In the genomic region with DNA sequence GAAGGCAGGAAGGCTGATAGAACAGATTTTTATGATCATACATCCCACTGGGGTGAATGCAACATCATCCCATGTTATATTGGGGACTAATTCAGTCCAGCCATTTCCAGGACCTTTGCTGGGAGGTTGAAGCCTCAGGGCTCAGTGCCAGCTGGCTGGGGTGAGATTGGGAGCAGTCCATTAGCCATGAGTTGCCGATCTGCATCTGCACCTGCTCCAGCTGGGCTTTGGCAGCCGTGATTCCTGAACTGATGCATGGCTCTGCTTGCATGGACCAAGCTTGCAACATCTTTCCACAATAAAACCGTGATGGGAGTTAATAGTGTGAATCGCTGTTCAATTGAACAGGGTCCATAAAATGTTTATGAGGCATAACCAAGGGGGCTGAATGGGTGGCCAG, we compare ENCODE assay signal across 15 cellular contexts.
DNase-seq lines count a peak whose midpoint lies in the region; ATAC-seq and TF ChIP-seq lines count a peak whose summit lies in the region.
"Had no signal": no experiment of that assay in that cellular context is flagged by ENCODE, and none has a peak within 500 bp of the region (broad histone marks: within the 10 kb centered on the region; RNA-seq: fewer than 3 reads in every experiment).

No MANE protein-coding gene starts in this region.

- H3K4me3 Mint-ChIP-seq in mesothelial cell of epicardium (no peak overlapping the region), Caco-2 (ENCODE audit: unreplicated experiment) (no peak overlapping the region)
- H3K4me3 Mint-ChIP-seq: HFFc6, nephron had no signal

- H3K4me3 ChIP-seq in right atrium auricular region (no peak overlapping the region), heart right ventricle (no peak overlapping the region), Caco-2 (ENCODE audit: low read depth, low read length) (no peak overlapping the region)
- H3K4me3 ChIP-seq: transverse colon had no signal

- TF ChIP-seq CTCF in right atrium auricular region (IDR thresholded peaks at IDR 0.05) (no peak), heart right ventricle (IDR thresholded peaks at IDR 0.05) (no peak), mesothelial cell of epicardium (IDR thresholded peaks at IDR 0.05; ENCODE audit: unreplicated experiment) (no peak), Caco-2 (IDR thresholded peaks at IDR 0.05; ENCODE audit: insufficient read depth in 1 of 2, low read depth in 1 of 2, low read length in 1 of 2, severe bottlenecking in 1 of 2, unreplicated experiment in 1 of 2) (no peak)

- H3K4me1 Mint-ChIP-seq in mesothelial cell of epicardium: no peaks in the 10 kb centered on the region
- H3K4me1 Mint-ChIP-seq in Caco-2 (ENCODE audit: low read depth, unreplicated experiment): no peaks in the 10 kb centered on the region

- peak; percentile 51 for DNase-seq in Right ventricle myocardium superior
- no peak for DNase-seq in right atrium auricular region (ENCODE audit: low spot score)
- peak; percentile 96 for DNase-seq in NCI-H69 (lab: John Stamatoyannopoulos, UW)
- DNase-seq in heart right ventricle: peak; percentile 11 to 42
- no peak for DNase-seq in mesothelial cell of epicardium (ENCODE audit: low spot score in 2 of 2, unreplicated experiment in 2 of 2)
- DNase-seq in Caco-2: no peak
- no peak for DNase-seq in DMS153 treated with DMSO at 0.1 percent for 48 hours (lab: John Stamatoyannopoulos, UW; ENCODE audit: unreplicated experiment)
- DNase-seq: activated effector memory CD4-positive, alpha-beta T cell treated with Interleukin-2 at 50 U/mL for 16 hours; HFFc6; MM.1S; OCI-M1; stimulated activated naive CD8-positive, alpha-beta T cell treated with anti-CD3 and anti-CD28 coated beads, Interleukin-15, Interleukin-2, amounts not matched to agents 100 U/mL and 50 U/mL, for 24 hours; transverse colon had no signal

- no peak overlapping the region for H3K27ac ChIP-seq in right atrium auricular region
- H3K27ac ChIP-seq in heart right ventricle: no peak overlapping the region
- H3K27ac ChIP-seq: transverse colon had no signal

- H3K4me1 ChIP-seq in right atrium auricular region (peaks cover 0 to 6% of the 10 kb centered on the region in 2 donors), heart right ventricle (peaks cover 0 to 4% (median 0%) of the 10 kb centered on the region in 9 donors), Caco-2 (no peaks in the 10 kb centered on the region)
- H3K4me1 ChIP-seq: transverse colon had no signal

- H3K27me3 Mint-ChIP-seq in mesothelial cell of epicardium (ENCODE audit: low read depth) (no peaks in the 10 kb centered on the region), Caco-2 (ENCODE audit: insufficient read depth, unreplicated experiment) (no peaks in the 10 kb centered on the region)

- CTCF ChIA-PET in Caco-2 (lab: Charles Lee): no interaction called here

- H3K9me3 ChIP-seq in right atrium auricular region: peaks cover 0 to 6% of the 10 kb centered on the region in 2 donors
- H3K9me3 ChIP-seq in heart right ventricle: peaks cover 0 to 16% (median 0%) of the 10 kb centered on the region in 11 donors
- H3K9me3 ChIP-seq in Caco-2: peaks cover 5% of the 10 kb centered on the region
- H3K9me3 ChIP-seq: transverse colon had no signal

- H3K27ac Mint-ChIP-seq in mesothelial cell of epicardium: no peak overlapping the region
- H3K27ac Mint-ChIP-seq in Caco-2 (ENCODE audit: unreplicated experiment): no peak overlapping the region
- H3K27ac Mint-ChIP-seq: HFFc6, nephron had no signal

- ATAC-seq in Right ventricle myocardium superior (ENCODE audit: poor library complexity) (peak; percentile 57), heart right ventricle (peak in 3 of 8 donors; percentile 24 to 42 (median 31)), GM21360 (IDR thresholded peaks at IDR 0.05; ENCODE audit: unreplicated experiment) (no peak)
- ATAC-seq: stimulated activated naive CD8-positive, alpha-beta T cell treated with anti-CD3 and anti-CD28 coated beads, Interleukin-15, Interleukin-2, amounts not matched to agents 100 U/mL and 50 U/mL, for 24 hours had no signal

- BruUV-seq in Caco-2 (replicated peaks; lab: Mats Ljungman, UMichigan): no TSS peak

- POLR2A ChIA-PET in Caco-2 (lab: Charles Lee): no interaction called here

- peaks cover 35% of the 10 kb centered on the region for H3K36me3 ChIP-seq in right atrium auricular region
- peaks cover 0 to 64% (median 9%) of the 10 kb centered on the region in 9 donors for H3K36me3 ChIP-seq in heart right ventricle
- H3K36me3 ChIP-seq in Caco-2 (ENCODE audit: control insufficient read depth, insufficient read depth, low read length): no peaks in the 10 kb centered on the region

- intact Hi-C loops in Right ventricle myocardium superior (cut with DNase I) (no loop called here), heart right ventricle (cut with DNase I) (no loop called here), Caco-2 (cut with micrococcal nuclease; ENCODE audit: unreplicated experiment) (no loop called here)

- WGBS in heart right ventricle, 2 donors: 64 to 74% methylated on average over 4 of the region's 4 CpGs

- H3K27me3 ChIP-seq in right atrium auricular region: no peaks in the 10 kb centered on the region
- H3K27me3 ChIP-seq in heart right ventricle: no peaks in the 10 kb centered on the region
- no peaks in the 10 kb centered on the region for H3K27me3 ChIP-seq in Caco-2 (replicated peaks; ENCODE audit: control insufficient read depth, insufficient read depth, low read length)
- H3K27me3 ChIP-seq: transverse colon had no signal

- H3K36me3 Mint-ChIP-seq in mesothelial cell of epicardium (peaks cover 18% of the 10 kb centered on the region), Caco-2 (ENCODE audit: insufficient read depth, unreplicated experiment) (no peaks in the 10 kb centered on the region)

- H3K9me3 Mint-ChIP-seq in mesothelial cell of epicardium: peaks cover 5% of the 10 kb centered on the region
- no peaks in the 10 kb centered on the region for H3K9me3 Mint-ChIP-seq in Caco-2 (ENCODE audit: unreplicated experiment)
- H3K9me3 Mint-ChIP-seq: HFFc6, nephron had no signal

Comparison
In these comparisons a context has a peak if more than half of its experiments do, and no peak if none do; other contexts are left out.
1. DNase-seq: peak in Right ventricle myocardium superior (single experiment), NCI-H69 (single experiment) and heart right ventricle (2 of 2); none in right atrium auricular region (single experiment), mesothelial cell of epicardium (0 of 2), Caco-2 (0 of 2) and DMS153 treated with DMSO at 0.1 percent for 48 hours (single experiment).